17 cellular contexts compared by ENCODE assay signal in the genomic region with DNA sequence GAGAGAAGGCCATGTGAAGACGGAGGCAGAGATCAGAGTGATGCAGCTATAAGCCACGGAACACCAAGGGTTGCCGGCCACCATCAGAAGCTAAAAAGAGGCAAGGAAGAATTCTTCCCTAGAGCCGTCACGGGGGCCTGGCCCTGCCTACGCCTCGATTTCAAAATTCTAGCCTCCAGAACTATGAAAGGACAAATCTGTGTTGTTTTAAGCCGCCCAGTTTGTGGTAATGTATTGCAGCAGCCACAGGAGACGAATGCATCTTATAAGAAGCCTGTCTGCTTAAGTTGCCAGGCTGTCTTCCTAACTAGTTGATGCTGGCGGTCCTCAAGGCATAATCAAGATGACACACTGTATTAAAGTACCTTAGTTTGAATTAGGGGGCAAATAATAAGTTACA. TPM values are rescaled to one million over a fixed set of nuclear protein-coding genes. Genes with fewer than 3 reads are reported as not detected.
DNase-seq lines count a peak whose midpoint lies in the region; ATAC-seq and TF ChIP-seq lines count a peak whose summit lies in the region.
"Had no signal": no experiment of that assay in that cellular context is flagged by ENCODE, and none has a peak within 500 bp of the region (broad histone marks: within the 10 kb centered on the region; RNA-seq: fewer than 3 reads in every experiment).

No MANE protein-coding gene starts in this region.

- H3K27me3 Mint-ChIP-seq in HFFc6 (ENCODE audit: insufficient read depth) (peaks cover 2% of the 10 kb centered on the region; the same call in 1 of the 2 replicates), neural progenitor cell (ENCODE audit: insufficient read depth, low read depth) (no peaks in the 10 kb centered on the region)
- peaks cover 23% of the 10 kb centered on the region for H3K27me3 Mint-ChIP-seq in activated naive CD8-positive, alpha-beta T cell treated with anti-CD3 and anti-CD28 coated beads, Interleukin-2, amount 50 U/mL, for 24 hours

- in situ Hi-C loops in HAP-1 (cut with MboI; ENCODE audit: low sequenced_read_pairs): no loop called here

- no peak overlapping the region for H3K4me3 ChIP-seq in neural progenitor cell
- H3K4me3 ChIP-seq in HAP-1: no peak overlapping the region
- H3K4me3 ChIP-seq: SJCRH30 had no signal

- H3K9me3 Mint-ChIP-seq in HFFc6: no peaks in the 10 kb centered on the region
- H3K9me3 Mint-ChIP-seq in neural progenitor cell: no peaks in the 10 kb centered on the region
- H3K9me3 Mint-ChIP-seq in activated naive CD8-positive, alpha-beta T cell treated with anti-CD3 and anti-CD28 coated beads, Interleukin-2, amount 50 U/mL, for 24 hours: no peaks in the 10 kb centered on the region

- no peak overlapping the region for H3K9ac ChIP-seq in neural progenitor cell

- H3K9me3 ChIP-seq in neural progenitor cell (ENCODE audit: low read depth): no peaks in the 10 kb centered on the region
- H3K9me3 ChIP-seq in HAP-1: no peaks in the 10 kb centered on the region
- H3K9me3 ChIP-seq: SJCRH30 had no signal

- H3K79me2 ChIP-seq in neural progenitor cell (ENCODE audit: low read depth): no peaks in the 10 kb centered on the region

- H3K27ac Mint-ChIP-seq in HFFc6 (peak overlapping the region; percentile 27), neural progenitor cell (no peak overlapping the region)
- no peak overlapping the region for H3K27ac Mint-ChIP-seq in activated naive CD8-positive, alpha-beta T cell treated with anti-CD3 and anti-CD28 coated beads, Interleukin-2, amount 50 U/mL, for 24 hours

- H3K27me3 ChIP-seq in neural progenitor cell (no peaks in the 10 kb centered on the region), HAP-1 (ENCODE audit: low read depth) (peaks cover 12% of the 10 kb centered on the region)

- H2AFZ ChIP-seq in neural progenitor cell (replicated peaks): peak overlapping the region; percentile 86

- H3K4me1 Mint-ChIP-seq in HFFc6 (ENCODE audit: low read depth): peaks cover 47% of the 10 kb centered on the region
- H3K4me1 Mint-ChIP-seq in neural progenitor cell: no peaks in the 10 kb centered on the region
- no peaks in the 10 kb centered on the region for H3K4me1 Mint-ChIP-seq in activated naive CD8-positive, alpha-beta T cell treated with anti-CD3 and anti-CD28 coated beads, Interleukin-2, amount 50 U/mL, for 24 hours

- ATAC-seq in GM21825 (IDR thresholded peaks at IDR 0.05; ENCODE audit: unreplicated experiment): no peak
- no peak for ATAC-seq in activated naive CD8-positive, alpha-beta T cell treated with anti-CD3 and anti-CD28 coated beads, Interleukin-2, amount 50 U/mL, for 24 hours
- ATAC-seq: HepG2, Panc1 had no signal

- H3K36me3 Mint-ChIP-seq in HFFc6 (ENCODE audit: low read depth): no peaks in the 10 kb centered on the region
- no peaks in the 10 kb centered on the region for H3K36me3 Mint-ChIP-seq in neural progenitor cell
- H3K36me3 Mint-ChIP-seq in activated naive CD8-positive, alpha-beta T cell treated with anti-CD3 and anti-CD28 coated beads, Interleukin-2, amount 50 U/mL, for 24 hours (ENCODE audit: low read depth): no peaks in the 10 kb centered on the region

- H3K4me3 Mint-ChIP-seq in HFFc6 (no peak overlapping the region), neural progenitor cell (no peak overlapping the region)
- H3K4me3 Mint-ChIP-seq in activated naive CD8-positive, alpha-beta T cell treated with anti-CD3 and anti-CD28 coated beads, Interleukin-2, amount 50 U/mL, for 24 hours: no peak overlapping the region

- DNase-seq in HFFc6 (peak; percentile 47), fibroblast of gingiva (ENCODE audit: low read depth) (peak; percentile 28), neural progenitor cell (ENCODE audit: low spot score) (no peak), hepatic stellate cell (ENCODE audit: low spot score) (no peak), HAP-1 (ENCODE audit: low spot score in 2 of 2) (no peak)
- no peak for DNase-seq in activated naive CD8-positive, alpha-beta T cell treated with anti-CD3 and anti-CD28 coated beads, Interleukin-2, amount 50 U/mL, for 24 hours
- DNase-seq: ACHN, COR-L47, DMS 273 treated with DMSO at 0.1 percent for 48 hours, DND-41, KBM-7, NCI-H1694 treated with DMSO at 0.1 percent for 48 hours had no signal

- H3K36me3 ChIP-seq in neural progenitor cell (no peaks in the 10 kb centered on the region), HAP-1 (replicated peaks) (no peaks in the 10 kb centered on the region)
- H3K36me3 ChIP-seq: SJCRH30 had no signal

- H3K4me2 ChIP-seq in neural progenitor cell: no peak overlapping the region

- H4K20me1 ChIP-seq in neural progenitor cell (ENCODE audit: low read depth): no peaks in the 10 kb centered on the region

- TF ChIP-seq CTCF in HFFc6 (IDR thresholded peaks at IDR 0.05): no peak
- TF ChIP-seq CTCF in neural progenitor cell (IDR thresholded peaks at IDR 0.05): no peak

- no peaks in the 10 kb centered on the region for H3K4me1 ChIP-seq in neural progenitor cell
- H3K4me1 ChIP-seq in HAP-1: no peaks in the 10 kb centered on the region
- H3K4me1 ChIP-seq: SJCRH30 had no signal

- no peaks in the 10 kb centered on the region for H3F3A ChIP-seq in neural progenitor cell (ENCODE audit: low read depth)

- H3K27ac ChIP-seq in neural progenitor cell: no peak overlapping the region
- H3K27ac ChIP-seq: SJCRH30 had no signal

RNA-seq across cellular contexts. Expression of gene SRD5A2, which starts 53.8 kb away (rescaled TPM):
- total RNA-seq in HFFc6 (2021; fragmentation: NEBNext Ultra II Directional; extraction: Animal tissue kit (Norgen Biotek cat#: 25700)): not detected
- total RNA-seq in neural progenitor cell (ENCODE audit: low replicate concordance): not detected in 2 replicates
- total RNA-seq: H1, HepG2 had no signal

Comparison
In these comparisons a context has a peak if more than half of its experiments do, and no peak if none do; other contexts are left out.
1. DNase-seq: peak in HFFc6 (single experiment) and fibroblast of gingiva (single experiment); none in neural progenitor cell (single experiment), hepatic stellate cell (single experiment), HAP-1 (0 of 2) and activated naive CD8-positive, alpha-beta T cell treated with anti-CD3 and anti-CD28 coated beads, Interleukin-2, amount 50 U/mL, for 24 hours (single experiment).